Comparison of ENCODE assay signal across 1 cellular context in genomic region chr2:96267159-96267971, GRCh38.
TF ChIP-seq lines count a peak whose summit lies in the region.

No MANE protein-coding gene starts in this region.

TF ChIP-seq in HepG2, 621 proteins besides CTCF, POLR2A, EP300 and RAD21 (continued from another document and continues in another):
- TF ChIP-seq BCLAF1 (IDR thresholded peaks at IDR 0.05) = no peak
- TF ChIP-seq ATF1 (CRISPR knock-in tag; IDR thresholded peaks at IDR 0.05) = no peak
- TF ChIP-seq DR1 (CRISPR knock-in tag; IDR thresholded peaks at IDR 0.05) = no peak
- no peak for TF ChIP-seq SNRNP70 (IDR thresholded peaks at IDR 0.05; ENCODE audit: low read depth, low read length)
- TF ChIP-seq MLXIP (CRISPR knock-in tag; IDR thresholded peaks at IDR 0.05; ENCODE audit: borderline replicate concordance) = no peak
- TF ChIP-seq TOPORS (CRISPR knock-in tag; IDR thresholded peaks at IDR 0.05) = no peak
- TF ChIP-seq THAP11 (CRISPR knock-in tag; IDR thresholded peaks at IDR 0.05) = peak; percentile 41; the same call in 1 of the 2 replicates
- TF ChIP-seq ADNP (CRISPR knock-in tag; IDR thresholded peaks at IDR 0.05) = no peak
- no peak for TF ChIP-seq ZHX2 (IDR thresholded peaks at IDR 0.05; ENCODE audit: low read depth)
- no peak for TF ChIP-seq ZHX2 (CRISPR knock-in tag; IDR thresholded peaks at IDR 0.05; ENCODE audit: borderline replicate concordance)
- TF ChIP-seq BATF2 (CRISPR knock-in tag; IDR thresholded peaks at IDR 0.05) = no peak
- no peak for TF ChIP-seq ZNF704 (CRISPR knock-in tag; IDR thresholded peaks at IDR 0.05; ENCODE audit: borderline replicate concordance)
- no peak for TF ChIP-seq ZNF792 (CRISPR knock-in tag; IDR thresholded peaks at IDR 0.05)
- no peak for TF ChIP-seq ELF3 (CRISPR knock-in tag; IDR thresholded peaks at IDR 0.05)
- no peak for TF ChIP-seq ZNF619 (CRISPR knock-in tag; IDR thresholded peaks at IDR 0.05)
- TF ChIP-seq MIER2 (CRISPR knock-in tag; IDR thresholded peaks at IDR 0.05) = no peak
- TF ChIP-seq ZNF431 (CRISPR knock-in tag; IDR thresholded peaks at IDR 0.05; ENCODE audit: borderline replicate concordance, low read depth) = no peak
- TF ChIP-seq SNAPC4 (CRISPR knock-in tag; IDR thresholded peaks at IDR 0.05) = no peak
- TF ChIP-seq THAP9 (CRISPR knock-in tag; IDR thresholded peaks at IDR 0.05; ENCODE audit: borderline replicate concordance) = no peak
- TF ChIP-seq NAIF1 (CRISPR knock-in tag; IDR thresholded peaks at IDR 0.05; ENCODE audit: borderline replicate concordance) = no peak
- TF ChIP-seq TEAD3 (CRISPR knock-in tag; optimal IDR thresholded peaks at IDR 0.05; ENCODE audit: borderline replicate concordance) = no peak
- no peak for TF ChIP-seq NFYB (CRISPR knock-in tag; IDR thresholded peaks at IDR 0.05)
- TF ChIP-seq ZXDC (CRISPR knock-in tag; IDR thresholded peaks at IDR 0.05) = no peak
- no peak for TF ChIP-seq ZNF12 (CRISPR knock-in tag; IDR thresholded peaks at IDR 0.05)
- TF ChIP-seq ZBTB14 (CRISPR knock-in tag; IDR thresholded peaks at IDR 0.05) = no peak
- TF ChIP-seq EHMT2 (IDR thresholded peaks at IDR 0.05; ENCODE audit: borderline replicate concordance, low read depth, low read length) = no peak
- no peak for TF ChIP-seq FOXP1 (IDR thresholded peaks at IDR 0.05)
- no peak for TF ChIP-seq FOXP1 (CRISPR knock-in tag; IDR thresholded peaks at IDR 0.05)
- 0 out of 2 replicates have a peak, but pooled peaks have one; percentile 57 for TF ChIP-seq ZNF839 (CRISPR knock-in tag; IDR thresholded peaks at IDR 0.05; ENCODE audit: borderline replicate concordance)
